ENCODE assay signal across 12 cellular contexts in genomic region chr1:36087233-36088123, GRCh38. TPM values are rescaled to one million over a fixed set of nuclear protein-coding genes. Genes with fewer than 3 reads are reported as not detected.
DNase-seq lines count a peak whose midpoint lies in the region; ATAC-seq and TF ChIP-seq lines count a peak whose summit lies in the region.
"Had no signal": no experiment of that assay in that cellular context is flagged by ENCODE, and none has a peak within 500 bp of the region (broad histone marks: within the 10 kb centered on the region; RNA-seq: fewer than 3 reads in every experiment).

No MANE protein-coding gene starts in this region.

- peaks cover 31% of the 10 kb centered on the region for H3K27me3 Mint-ChIP-seq in activated T-cell treated with anti-CD3 and anti-CD28 coated beads, Interleukin-2, amount 50 U/mL, for 24 hours

- H3K27me3 ChIP-seq in SU-DHL-6 (ENCODE audit: low read length) (no peaks in the 10 kb centered on the region), fibroblast of lung (ENCODE audit: control insufficient read depth, insufficient read depth, low read length) (no peaks in the 10 kb centered on the region), psoas muscle (ENCODE audit: insufficient read depth in 3 of 3, low read length in 2 of 3) (peaks cover 0 to 34% (median 4%) of the 10 kb centered on the region in 3 donors)

- peaks cover 27% of the 10 kb centered on the region for H3K36me3 Mint-ChIP-seq in activated T-cell treated with anti-CD3 and anti-CD28 coated beads, Interleukin-2, amount 50 U/mL, for 24 hours (ENCODE audit: low read depth)
- peaks cover 34% of the 10 kb centered on the region for H3K36me3 Mint-ChIP-seq in stimulated activated effector memory CD8-positive, alpha-beta T cell treated with anti-CD3 and anti-CD28 coated beads, Interleukin-12 subunit alpha, Interleukin-12 subunit beta, amount 100 ng/mL, for 72 hours

- WGBS in psoas muscle, 3 donors = 89 to 90% (median 90%) methylated on average over 31 of the region's 31 CpGs

- no peak overlapping the region for H3K4me3 ChIP-seq in SU-DHL-6 (ENCODE audit: insufficient read depth, low read length, poor library complexity, severe bottlenecking)
- H3K4me3 ChIP-seq in fibroblast of lung (replicated peaks in 1 of 4; ENCODE audit: control extremely low read depth in 1 of 4, insufficient read depth in 1 of 4, low read depth in 3 of 4, low read length in 4 of 4) = no peak overlapping the region
- H3K4me3 ChIP-seq in psoas muscle = no peak overlapping the region

- H3K9me2 ChIP-seq in SU-DHL-6 (replicated peaks; ENCODE audit: insufficient read depth, low read length) = no peaks in the 10 kb centered on the region

- H3K4me1 Mint-ChIP-seq in activated T-cell treated with anti-CD3 and anti-CD28 coated beads, Interleukin-2, amount 50 U/mL, for 24 hours (ENCODE audit: low read depth) = peaks cover 25% of the 10 kb centered on the region
- H3K4me1 Mint-ChIP-seq in stimulated activated effector memory CD8-positive, alpha-beta T cell treated with anti-CD3 and anti-CD28 coated beads, Interleukin-12 subunit alpha, Interleukin-12 subunit beta, amount 100 ng/mL, for 72 hours = peaks cover 20% of the 10 kb centered on the region

- H3K9ac ChIP-seq in SU-DHL-6 (ENCODE audit: low read length) = no peak overlapping the region
- no peak overlapping the region for H3K9ac ChIP-seq in fibroblast of lung (ENCODE audit: insufficient read depth, low read length)

- peak overlapping the region; percentile 91 for H3K4me3 Mint-ChIP-seq in activated T-cell treated with anti-CD3 and anti-CD28 coated beads, Interleukin-2, amount 50 U/mL, for 24 hours
- peak overlapping the region; percentile 92 for H3K4me3 Mint-ChIP-seq in stimulated activated effector memory CD8-positive, alpha-beta T cell treated with anti-CD3 and anti-CD28 coated beads, Interleukin-12 subunit alpha, Interleukin-12 subunit beta, amount 100 ng/mL, for 72 hours

- no peak overlapping the region for H3K27ac ChIP-seq in SU-DHL-6 (ENCODE audit: low read depth, low read length)
- no peak overlapping the region for H3K27ac ChIP-seq in fibroblast of lung (ENCODE audit: insufficient read depth, low read length)
- H3K27ac ChIP-seq in caudate nucleus (ENCODE audit: low read depth, low read length) = no peak overlapping the region
- no peak overlapping the region for H3K27ac ChIP-seq in psoas muscle
- H3K27ac ChIP-seq: epithelial cell of prostate had no signal

- ATAC-seq in stimulated activated effector memory CD8-positive, alpha-beta T cell treated with anti-CD3 and anti-CD28 coated beads, Interleukin-12 subunit alpha, Interleukin-12 subunit beta, amount 100 ng/mL, for 72 hours = no peak
- no peak for ATAC-seq in psoas muscle

- no peak overlapping the region for H3K27ac Mint-ChIP-seq in activated T-cell treated with anti-CD3 and anti-CD28 coated beads, Interleukin-2, amount 50 U/mL, for 24 hours
- peak overlapping the region; percentile 96 for H3K27ac Mint-ChIP-seq in stimulated activated effector memory CD8-positive, alpha-beta T cell treated with anti-CD3 and anti-CD28 coated beads, Interleukin-12 subunit alpha, Interleukin-12 subunit beta, amount 100 ng/mL, for 72 hours

- no peak for DNase-seq in activated T-cell treated with anti-CD3 and anti-CD28 coated beads, Interleukin-2, amount 50 U/mL, for 24 hours
- DNase-seq in activated T-cell treated with anti-CD3 and anti-CD28 coated beads for 4 hours (no peak), fibroblast of lung (ENCODE audit: low read depth in 2 of 2) (no peak), caudate nucleus (lab: John Stamatoyannopoulos, UW) (no peak), psoas muscle (no peak)
- DNase-seq in stimulated activated effector memory CD8-positive, alpha-beta T cell treated with anti-CD3 and anti-CD28 coated beads, Interleukin-12 subunit alpha, Interleukin-12 subunit beta, amount 100 ng/mL, for 72 hours (ENCODE audit: low spot score in 2 of 2) = peak in 1 of 2 donors; percentile 49
- no peak for DNase-seq in stimulated activated CD8-positive, alpha-beta memory T cell treated with anti-CD3 and anti-CD28 coated beads, Interleukin-4, amount 100 ng/mL, for 48 hours
- DNase-seq: activated naive CD4-positive, alpha-beta T cell treated with anti-CD3 and anti-CD28 coated beads, Interleukin-2, amount 50 U/mL, for 16 hours; NCI-H524 treated with DMSO at 0.1 percent for 48 hours had no signal

- H4K20me1 ChIP-seq in SU-DHL-6 (ENCODE audit: low read depth, low read length) = no peaks in the 10 kb centered on the region
- no peaks in the 10 kb centered on the region for H4K20me1 ChIP-seq in fibroblast of lung (ENCODE audit: control insufficient read depth, extremely low read depth, insufficient read depth, low read length)

- H3K4me2 ChIP-seq in SU-DHL-6 (ENCODE audit: low read depth, low read length, poor library complexity, severe bottlenecking) (no peak overlapping the region), fibroblast of lung (ENCODE audit: extremely low read depth, insufficient read depth, low read length) (no peak overlapping the region)

- H3F3A ChIP-seq in SU-DHL-6 (ENCODE audit: insufficient read depth) = no peaks in the 10 kb centered on the region

- intact Hi-C loops in psoas muscle (cut with DNase I) = no loop called here

- H3K9me3 ChIP-seq in SU-DHL-6 (ENCODE audit: insufficient read depth, low read length) (no peaks in the 10 kb centered on the region), fibroblast of lung (ENCODE audit: control insufficient read depth, insufficient read depth, low read depth, low read length) (no peaks in the 10 kb centered on the region), psoas muscle (no peaks in the 10 kb centered on the region)

- H2AFZ ChIP-seq in SU-DHL-6 (ENCODE audit: low read depth, low read length, severe bottlenecking) (peak overlapping the region; percentile 99), fibroblast of lung (ENCODE audit: low read length) (peak overlapping the region; percentile 92)

- peaks cover 14% of the 10 kb centered on the region for H3K79me2 ChIP-seq in SU-DHL-6 (ENCODE audit: insufficient read depth, low read length)
- H3K79me2 ChIP-seq in fibroblast of lung (ENCODE audit: control insufficient read depth, insufficient read depth, low read length) = peaks cover 26% of the 10 kb centered on the region

- no peaks in the 10 kb centered on the region for H3K9me3 Mint-ChIP-seq in activated T-cell treated with anti-CD3 and anti-CD28 coated beads, Interleukin-2, amount 50 U/mL, for 24 hours
- no peaks in the 10 kb centered on the region for H3K9me3 Mint-ChIP-seq in stimulated activated effector memory CD8-positive, alpha-beta T cell treated with anti-CD3 and anti-CD28 coated beads, Interleukin-12 subunit alpha, Interleukin-12 subunit beta, amount 100 ng/mL, for 72 hours

- TF ChIP-seq CTCF in SU-DHL-6 (IDR thresholded peaks at IDR 0.05; ENCODE audit: insufficient read depth, low read length, poor library complexity, severe bottlenecking) = no peak
- no peak for TF ChIP-seq CTCF in fibroblast of lung (conservative IDR thresholded peaks at IDR 0.05 in 1 of 2, IDR thresholded peaks at IDR 0.05 in 1 of 2; ENCODE audit: low read depth in 1 of 2, low read length in 2 of 2)
- no peak for TF ChIP-seq CTCF in psoas muscle (IDR thresholded peaks at IDR 0.05)

- H3K4me1 ChIP-seq in fibroblast of lung (ENCODE audit: control insufficient read depth, extremely low read depth, insufficient read depth, low read length) (peaks cover 8% of the 10 kb centered on the region), psoas muscle (peaks cover 22% of the 10 kb centered on the region)

- H3K36me3 ChIP-seq in SU-DHL-6 (ENCODE audit: low read length) (no peaks in the 10 kb centered on the region), fibroblast of lung (ENCODE audit: control insufficient read depth, insufficient read depth, low read length) (peaks cover 9% of the 10 kb centered on the region), psoas muscle (ENCODE audit: insufficient read depth in 1 of 2, low read depth in 1 of 2) (peaks cover 0 to 20% of the 10 kb centered on the region in 2 donors)

RNA-seq across cellular contexts. Expression of gene ADPRS, which starts 1.2 kb away (rescaled TPM):
- 25.9 and 30.9 TPM in 2 replicates for total RNA-seq in fibroblast of lung
- 25.3 and 33.9 TPM in 2 replicates for polyA plus RNA-seq in fibroblast of lung
- 26.4 and 34.8 TPM in 2 replicates for polyA plus RNA-seq in fibroblast of lung (2012)
- 31.6 and 33.3 TPM in 2 replicates for polyA minus RNA-seq in fibroblast of lung (ENCODE audit: low replicate concordance)
- total RNA-seq in psoas muscle = 10 to 100 TPM; 20.5 to 40.2 (median 28.8) TPM
- 10 to 100 TPM; 41.4 to 56.4 (median 45.3) TPM for polyA plus RNA-seq in psoas muscle

RNA-seq across cellular contexts. Expression of gene TEKT2, which starts 3.6 kb away (rescaled TPM):
- total RNA-seq in fibroblast of lung (0.26 and 0.50 TPM in 2 replicates), psoas muscle (not detected)
- polyA plus RNA-seq in fibroblast of lung (0.06 and 0.09 TPM in 2 replicates), psoas muscle (under 1 TPM in 2 of 3 donors, not detected in 1; 0.03 to 0.04 TPM)
- 0.21 TPM in 1 of 2 replicates, not detected in the other for polyA plus RNA-seq in fibroblast of lung (2012)
- not detected in 2 replicates for polyA minus RNA-seq in fibroblast of lung (ENCODE audit: low replicate concordance)
- total RNA-seq: T-helper 2 cell treated with Interferon-gamma antibody and Interleukin-4, amounts not matched to agents 100 ng/mL and 5 ng/mL, for 36 hours had no signal

RNA-seq across cellular contexts. Expression of gene COL8A2, which starts 37.5 kb away (rescaled TPM):
- total RNA-seq in fibroblast of lung = 18.5 and 31.0 TPM in 2 replicates
- 2.9 and 5.2 TPM in 2 replicates for polyA plus RNA-seq in fibroblast of lung
- 3.1 and 5.8 TPM in 2 replicates for polyA plus RNA-seq in fibroblast of lung (2012)
- polyA minus RNA-seq in fibroblast of lung (ENCODE audit: low replicate concordance) = 3.4 and 6.5 TPM in 2 replicates
- total RNA-seq in psoas muscle = under 1 TPM; 0.15 to 0.41 (median 0.30) TPM
- polyA plus RNA-seq in psoas muscle = under 1 TPM; 0.06 to 0.12 (median 0.10) TPM
- total RNA-seq: T-helper 2 cell treated with Interferon-gamma antibody and Interleukin-4, amounts not matched to agents 100 ng/mL and 5 ng/mL, for 36 hours had no signal

Comparison
In these comparisons a context has a peak if more than half of its experiments do, and no peak if none do; other contexts are left out.
1. RNA of gene COL8A2, which starts 37.5 kb away (total RNA-seq): 18.5 to 31.0 TPM in fibroblast of lung; 0.15 to 0.41 TPM in psoas muscle; every median in the first group is over 10 times any median in the second.